ENCODE assay signal across 27 cellular contexts in the genomic region with DNA sequence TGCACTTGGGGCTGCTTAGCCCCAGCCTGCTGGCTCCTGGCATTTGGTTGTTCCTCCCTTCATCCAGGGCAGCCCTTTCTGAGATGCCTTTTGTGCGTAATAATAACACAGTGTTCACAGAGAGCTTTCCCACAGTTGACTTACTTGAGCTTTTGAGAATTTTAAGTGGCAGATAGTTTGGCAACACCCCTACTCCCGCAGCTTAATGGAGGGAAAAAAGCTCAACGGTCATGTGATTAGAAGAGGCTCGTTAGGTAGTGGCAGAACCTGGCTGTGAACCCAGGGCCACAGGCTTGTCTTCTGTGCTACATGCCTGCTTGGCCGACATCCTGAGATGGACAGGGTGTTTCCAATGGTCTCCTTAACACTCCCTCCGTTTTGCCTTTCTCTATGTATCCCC. TPM values are rescaled to one million over a fixed set of nuclear protein-coding genes. Genes with fewer than 3 reads are reported as not detected.
DNase-seq lines count a peak whose midpoint lies in the region; ATAC-seq and TF ChIP-seq lines count a peak whose summit lies in the region.
"Had no signal": no experiment of that assay in that cellular context is flagged by ENCODE, and none has a peak within 500 bp of the region (broad histone marks: within the 10 kb centered on the region; RNA-seq: fewer than 3 reads in every experiment).

No MANE protein-coding gene starts in this region.

- no peak for DNase-seq in Right ventricle myocardium inferior (ENCODE audit: missing footprints)
- no peak for DNase-seq in cardiac septum (ENCODE audit: low spot score)
- no peak for DNase-seq in left cardiac atrium
- DNase-seq in midbrain (lab: John Stamatoyannopoulos, UW): peak; percentile 65
- no peak for DNase-seq in uterus
- DNase-seq in SHP77 (lab: John Stamatoyannopoulos, UW): no peak
- DNase-seq: activated CD8-positive, alpha-beta T cell treated with anti-CD3 and anti-CD28 coated beads, Interleukin-2, amount 10 ng/mL, durations not matched to agents 7 days and 5 days; CD8-positive, alpha-beta memory T cell; DMS 273 treated with DMSO at 0.1 percent for 48 hours; dorsolateral prefrontal cortex; EL; NCI-H1105 treated with DMSO at 0.1 percent for 48 hours; NCI-H2029 treated with DMSO at 0.1 percent for 48 hours; NCI-H748 treated with DMSO at 0.1 percent for 48 hours; T-helper 17 cell had no signal

- H3K27ac ChIP-seq in uterus: peak overlapping the region; percentile 72 to 74
- H3K27ac ChIP-seq: A549, neutrophil had no signal

- ATAC-seq in Right ventricle myocardium inferior (peak; percentile 49), left cardiac atrium (peak; percentile 14 to 49), GM19324 (IDR thresholded peaks at IDR 0.05; ENCODE audit: low FRiP score, unreplicated experiment) (no peak), esophagus mucosa (no peak)
- ATAC-seq: A549; activated CD8-positive, alpha-beta T cell treated with anti-CD3 and anti-CD28 coated beads, Interleukin-2, amount 10 ng/mL, durations not matched to agents 7 days and 5 days; GM12878; SK-N-SH treated with all-trans-retinoic acid at 6 μM for 48 hours; T-helper 17 cell had no signal

- no peak overlapping the region for H3K4me3 ChIP-seq in uterus
- H3K4me3 ChIP-seq: A549, dorsolateral prefrontal cortex, GM12878 had no signal

- no peaks in the 10 kb centered on the region for H3K27me3 ChIP-seq in uterus

- intact Hi-C loops in Right ventricle myocardium inferior (cut with DNase I): no loop called here
- intact Hi-C loops in cardiac septum (cut with DNase I): no loop called here
- intact Hi-C loops in left cardiac atrium (cut with DNase I): no loop called here
- intact Hi-C loops in uterus (cut with DNase I; ENCODE audit: low total_unique reads): loop anchor here (10.0 kb wide), 1 partner anchor 46 kb away; no protein-coding TSS in a partner anchor

- H3K36me3 ChIP-seq in uterus: no peaks in the 10 kb centered on the region
- H3K36me3 ChIP-seq: neutrophil had no signal

- H3K4me1 ChIP-seq in uterus: peaks cover 6 to 25% of the 10 kb centered on the region in 2 donors

- TF ChIP-seq POLR2A in uterus (IDR thresholded peaks at IDR 0.05): no peak

- TF ChIP-seq CTCF in uterus (IDR thresholded peaks at IDR 0.05): no peak

- H3K9me3 ChIP-seq in uterus: no peaks in the 10 kb centered on the region
- H3K9me3 ChIP-seq: A549, neutrophil had no signal

RNA-seq across cellular contexts. Expression of a gene that starts 4.7 kb away (rescaled TPM):
- total RNA-seq in Right ventricle myocardium inferior (8.4 TPM), cardiac septum (3.3 TPM), left cardiac atrium (1 to 10 TPM; 2.6 to 5.2 TPM), uterus (1 to 10 TPM in 1 of 4 donors, under 1 TPM in 1, not detected in 2; 0.21 to 1.3 TPM), esophagus mucosa (not detected)
- total RNA-seq: activated CD4-positive, alpha-beta T cell treated with anti-CD3 and anti-CD28 coated beads for 36 hours; activated CD8-positive, alpha-beta T cell treated with anti-CD3 and anti-CD28 coated beads, Interleukin-2, amount 10 ng/mL, durations not matched to agents 7 days and 5 days; astrocyte; CD8-positive, alpha-beta memory T cell; glomerular endothelial cell; M059J; progenitor cell of endocrine pancreas; T-helper 17 cell had no signal

RNA-seq across cellular contexts. Expression of a gene that starts 13.5 kb away (rescaled TPM):
- total RNA-seq in Right ventricle myocardium inferior (23.3 TPM), cardiac septum (11.5 TPM), left cardiac atrium (10 to 100 TPM; 53.3 to 63.3 TPM), uterus (100 to 1,000 TPM in 1 of 4 donors, 10 to 100 TPM in 3; 65.3 to 116 (median 76.6) TPM), esophagus mucosa (1.5 TPM)
- total RNA-seq: activated CD4-positive, alpha-beta T cell treated with anti-CD3 and anti-CD28 coated beads for 36 hours; activated CD8-positive, alpha-beta T cell treated with anti-CD3 and anti-CD28 coated beads, Interleukin-2, amount 10 ng/mL, durations not matched to agents 7 days and 5 days; CD8-positive, alpha-beta memory T cell; glomerular endothelial cell; M059J; T-helper 17 cell had no signal

RNA-seq across cellular contexts. Expression of a gene that starts 33.7 kb away (rescaled TPM):
- 1.5 TPM for total RNA-seq in Right ventricle myocardium inferior
- total RNA-seq in cardiac septum: 2.4 TPM
- 1 to 10 TPM; 2.1 to 2.9 TPM for total RNA-seq in left cardiac atrium
- total RNA-seq in uterus: 10 to 100 TPM in 1 of 4 donors, 1 to 10 TPM in 2, under 1 TPM in 1; 0.77 to 16.0 (median 3.8) TPM
- total RNA-seq in esophagus mucosa: 1.8 TPM

RNA-seq across cellular contexts. Expression of a gene that starts 36.1 kb away (rescaled TPM):
- total RNA-seq in Right ventricle myocardium inferior: not detected
- not detected for total RNA-seq in cardiac septum
- not detected for total RNA-seq in left cardiac atrium
- not detected for total RNA-seq in uterus
- not detected for total RNA-seq in esophagus mucosa
- total RNA-seq: activated CD4-positive, alpha-beta T cell treated with anti-CD3 and anti-CD28 coated beads for 36 hours; activated CD8-positive, alpha-beta T cell treated with anti-CD3 and anti-CD28 coated beads, Interleukin-2, amount 10 ng/mL, durations not matched to agents 7 days and 5 days; astrocyte; CD8-positive, alpha-beta memory T cell; dorsolateral prefrontal cortex; glomerular endothelial cell; M059J; myocyte; progenitor cell of endocrine pancreas; T-helper 17 cell had no signal

RNA-seq across cellular contexts. Expression of a gene that starts 51.8 kb away (rescaled TPM):
- total RNA-seq in Right ventricle myocardium inferior: 18.7 TPM
- total RNA-seq in cardiac septum: 18.4 TPM
- total RNA-seq in left cardiac atrium: 10 to 100 TPM; 13.9 to 23.6 TPM
- total RNA-seq in uterus: 10 to 100 TPM; 11.5 to 30.1 (median 21.0) TPM
- 9.8 TPM for total RNA-seq in esophagus mucosa

Comparison
In these comparisons a context has a peak if more than half of its experiments do, and no peak if none do; other contexts are left out.
1. ATAC-seq: peak in Right ventricle myocardium inferior (single experiment) and left cardiac atrium (2 of 2); none in GM19324 (single experiment) and esophagus mucosa (single experiment).